In the genomic region with DNA sequence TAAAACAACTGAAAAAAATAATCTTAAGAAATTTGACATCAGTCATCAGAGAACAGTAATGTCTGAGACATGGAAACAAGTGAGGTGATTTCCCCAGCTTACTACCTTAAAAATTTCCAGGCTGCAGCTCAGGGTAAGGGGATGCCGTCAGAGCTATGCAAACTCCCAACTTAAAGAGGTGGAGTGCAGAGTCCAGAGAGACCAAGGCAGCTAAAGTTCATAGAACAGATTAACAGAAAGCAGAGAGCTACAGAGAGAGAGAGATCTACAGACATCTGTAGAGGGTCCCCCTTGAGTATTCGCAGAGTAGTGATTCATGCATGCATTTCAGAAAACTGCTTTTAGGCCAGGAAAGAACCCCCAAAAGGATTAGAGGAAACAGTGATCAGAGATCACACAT, we compare ENCODE assay signal across 1 cellular context.
TF ChIP-seq lines count a peak whose summit lies in the region.

No MANE protein-coding gene starts in this region.

TF ChIP-seq in HepG2, 621 proteins besides CTCF, POLR2A, EP300 and RAD21 (continued from another document and continues in another):
- TF ChIP-seq HDAC1 (CRISPR knock-in tag; IDR thresholded peaks at IDR 0.05), result no peak
- no peak for TF ChIP-seq ZFP36L2 (CRISPR knock-in tag; IDR thresholded peaks at IDR 0.05)
- TF ChIP-seq SRY (CRISPR knock-in tag; IDR thresholded peaks at IDR 0.05), result no peak
- TF ChIP-seq PAXIP1 (CRISPR knock-in tag; conservative IDR thresholded peaks at IDR 0.05), result peak; percentile 64
- peak; percentile 39; the same call in 1 of the 2 replicates for TF ChIP-seq MED1 (CRISPR knock-in tag; IDR thresholded peaks at IDR 0.05)
- TF ChIP-seq HNF4A (CRISPR knock-in tag; IDR thresholded peaks at IDR 0.05), result peak; percentile 89
- TF ChIP-seq FOSL2 (CRISPR knock-in tag; IDR thresholded peaks at IDR 0.05), result no peak
- no peak for TF ChIP-seq MTA3 (CRISPR knock-in tag; IDR thresholded peaks at IDR 0.05)
- no peak for TF ChIP-seq DNMT3B (CRISPR knock-in tag; conservative IDR thresholded peaks at IDR 0.05)
- no peak for TF ChIP-seq ZNF180 (CRISPR knock-in tag; IDR thresholded peaks at IDR 0.05; ENCODE audit: borderline replicate concordance, low read depth)
- TF ChIP-seq ZMYM2 (CRISPR knock-in tag; IDR thresholded peaks at IDR 0.05), result no peak
- no peak for TF ChIP-seq HMGXB4 (CRISPR knock-in tag; IDR thresholded peaks at IDR 0.05; ENCODE audit: borderline replicate concordance in 1 of 2, low read depth in 1 of 2)
- TF ChIP-seq ZNF549 (CRISPR knock-in tag; IDR thresholded peaks at IDR 0.05), result no peak
- no peak for TF ChIP-seq ZFYVE20 (CRISPR knock-in tag; IDR thresholded peaks at IDR 0.05; ENCODE audit: borderline replicate concordance, low read depth)
- no peak for TF ChIP-seq ZNF768 (CRISPR knock-in tag; IDR thresholded peaks at IDR 0.05)
- TF ChIP-seq ZFP1 (CRISPR knock-in tag; IDR thresholded peaks at IDR 0.05), result no peak
- TF ChIP-seq, protein P1, sequence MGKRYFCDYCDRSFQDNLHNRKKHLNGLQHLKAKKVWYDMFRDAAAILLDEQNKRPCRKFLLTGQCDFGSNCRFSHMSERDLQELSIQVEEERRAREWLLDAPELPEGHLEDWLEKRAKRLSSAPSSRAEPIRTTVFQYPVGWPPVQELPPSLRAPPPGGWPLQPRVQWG (CRISPR knock-in tag; IDR thresholded peaks at IDR 0.05; ENCODE audit: borderline replicate concordance, low read depth), result no peak
- TF ChIP-seq, protein P2, sequence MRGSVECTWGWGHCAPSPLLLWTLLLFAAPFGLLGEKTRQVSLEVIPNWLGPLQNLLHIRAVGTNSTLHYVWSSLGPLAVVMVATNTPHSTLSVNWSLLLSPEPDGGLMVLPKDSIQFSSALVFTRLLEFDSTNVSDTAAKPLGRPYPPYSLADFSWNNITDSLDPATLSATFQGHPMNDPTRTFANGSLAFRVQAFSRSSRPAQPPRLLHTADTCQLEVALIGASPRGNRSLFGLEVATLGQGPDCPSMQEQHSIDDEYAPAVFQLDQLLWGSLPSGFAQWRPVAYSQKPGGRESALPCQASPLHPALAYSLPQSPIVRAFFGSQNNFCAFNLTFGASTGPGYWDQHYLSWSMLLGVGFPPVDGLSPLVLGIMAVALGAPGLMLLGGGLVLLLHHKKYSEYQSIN (CRISPR knock-in tag; IDR thresholded peaks at IDR 0.05; ENCODE audit: borderline replicate concordance), result no peak
- TF ChIP-seq YEATS4 (CRISPR knock-in tag; IDR thresholded peaks at IDR 0.05; ENCODE audit: borderline replicate concordance), result no peak
- no peak for TF ChIP-seq ARHGAP35 (CRISPR knock-in tag; IDR thresholded peaks at IDR 0.05; ENCODE audit: borderline replicate concordance)
- TF ChIP-seq, protein P3, sequence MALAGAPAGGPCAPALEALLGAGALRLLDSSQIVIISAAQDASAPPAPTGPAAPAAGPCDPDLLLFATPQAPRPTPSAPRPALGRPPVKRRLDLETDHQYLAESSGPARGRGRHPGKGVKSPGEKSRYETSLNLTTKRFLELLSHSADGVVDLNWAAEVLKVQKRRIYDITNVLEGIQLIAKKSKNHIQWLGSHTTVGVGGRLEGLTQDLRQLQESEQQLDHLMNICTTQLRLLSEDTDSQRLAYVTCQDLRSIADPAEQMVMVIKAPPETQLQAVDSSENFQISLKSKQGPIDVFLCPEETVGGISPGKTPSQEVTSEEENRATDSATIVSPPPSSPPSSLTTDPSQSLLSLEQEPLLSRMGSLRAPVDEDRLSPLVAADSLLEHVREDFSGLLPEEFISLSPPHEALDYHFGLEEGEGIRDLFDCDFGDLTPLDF (CRISPR knock-in tag; IDR thresholded peaks at IDR 0.05), result no peak
- no peak for TF ChIP-seq LCORL (IDR thresholded peaks at IDR 0.05)
- TF ChIP-seq LCORL (CRISPR knock-in tag; IDR thresholded peaks at IDR 0.05), result 0 out of 2 replicates have a peak, but pooled peaks have one; percentile 56
- TF ChIP-seq ZNF776 (CRISPR knock-in tag; IDR thresholded peaks at IDR 0.05), result no peak
- no peak for TF ChIP-seq MYC (CRISPR knock-in tag; IDR thresholded peaks at IDR 0.05; ENCODE audit: borderline replicate concordance)
- no peak for TF ChIP-seq JUN (CRISPR knock-in tag; IDR thresholded peaks at IDR 0.05)
- TF ChIP-seq MIXL1 (CRISPR knock-in tag; IDR thresholded peaks at IDR 0.05), result peak; percentile 64; the same call in 1 of the 2 replicates
- TF ChIP-seq FOXC1 (CRISPR knock-in tag; IDR thresholded peaks at IDR 0.05; ENCODE audit: borderline replicate concordance), result no peak
- TF ChIP-seq ZNF207 (IDR thresholded peaks at IDR 0.05; ENCODE audit: borderline replicate concordance), result no peak
- no peak for TF ChIP-seq ZNF570 (CRISPR knock-in tag; IDR thresholded peaks at IDR 0.05; ENCODE audit: borderline replicate concordance)
- TF ChIP-seq EEA1 (CRISPR knock-in tag; IDR thresholded peaks at IDR 0.05; ENCODE audit: borderline replicate concordance), result no peak
- no peak for TF ChIP-seq ZNF253 (CRISPR knock-in tag; IDR thresholded peaks at IDR 0.05; ENCODE audit: borderline replicate concordance)
- TF ChIP-seq ZNF354B (CRISPR knock-in tag; IDR thresholded peaks at IDR 0.05), result no peak
- TF ChIP-seq ZMYM4 (CRISPR knock-in tag; IDR thresholded peaks at IDR 0.05), result no peak; the same call in 1 of the 2 replicates
- TF ChIP-seq SMAD1 (CRISPR knock-in tag; IDR thresholded peaks at IDR 0.05; ENCODE audit: borderline replicate concordance, low read depth), result no peak
- TF ChIP-seq ZNF883 (CRISPR knock-in tag; IDR thresholded peaks at IDR 0.05; ENCODE audit: not compliant biosample characterization), result no peak
- TF ChIP-seq RERE (CRISPR knock-in tag; IDR thresholded peaks at IDR 0.05; ENCODE audit: low read depth), result no peak
- TF ChIP-seq HOXA7 (CRISPR knock-in tag; IDR thresholded peaks at IDR 0.05), result no peak
- peak; percentile 34; the same call in 1 of the 2 replicates for TF ChIP-seq ARID5B (CRISPR knock-in tag; IDR thresholded peaks at IDR 0.05)
